In the genomic region with DNA sequence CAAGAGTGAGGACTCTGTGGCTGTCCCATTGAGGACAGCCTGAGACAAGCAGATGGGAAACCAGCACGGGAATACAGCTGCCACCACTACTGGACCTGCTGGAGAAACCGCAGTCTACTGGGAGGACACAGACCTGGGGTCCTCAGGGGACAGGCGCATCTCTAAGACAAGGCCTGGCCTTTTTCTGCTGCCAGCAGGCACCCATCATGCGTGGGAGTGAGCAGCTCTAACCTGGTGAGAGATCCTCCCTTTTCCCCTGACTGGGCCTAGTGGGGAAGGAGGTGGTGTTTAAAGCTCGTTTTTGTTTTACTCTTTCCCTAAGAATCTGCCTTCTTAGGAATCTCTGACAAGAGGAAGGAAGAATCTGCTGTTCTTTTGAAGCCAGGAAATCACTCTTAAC, we compare ENCODE assay signal across 1 cellular context.
TF ChIP-seq lines count a peak whose summit lies in the region.

No MANE protein-coding gene starts in this region.

TF ChIP-seq in WTC11, 78 proteins besides CTCF, POLR2A, EP300 and RAD21 (continued from another document):
- TF ChIP-seq, protein P1, sequence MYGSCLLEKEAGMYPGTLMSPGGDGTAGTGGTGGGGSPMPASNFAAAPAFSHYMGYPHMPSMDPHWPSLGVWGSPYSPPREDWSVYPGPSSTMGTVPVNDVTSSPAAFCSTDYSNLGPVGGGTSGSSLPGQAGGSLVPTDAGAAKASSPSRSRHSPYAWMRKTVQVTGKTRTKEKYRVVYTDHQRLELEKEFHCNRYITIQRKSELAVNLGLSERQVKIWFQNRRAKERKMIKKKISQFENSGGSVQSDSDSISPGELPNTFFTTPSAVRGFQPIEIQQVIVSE (CRISPR knock-in tag; IDR thresholded peaks at IDR 0.05; ENCODE audit: borderline replicate concordance) = no peak
- TF ChIP-seq, protein P2, sequence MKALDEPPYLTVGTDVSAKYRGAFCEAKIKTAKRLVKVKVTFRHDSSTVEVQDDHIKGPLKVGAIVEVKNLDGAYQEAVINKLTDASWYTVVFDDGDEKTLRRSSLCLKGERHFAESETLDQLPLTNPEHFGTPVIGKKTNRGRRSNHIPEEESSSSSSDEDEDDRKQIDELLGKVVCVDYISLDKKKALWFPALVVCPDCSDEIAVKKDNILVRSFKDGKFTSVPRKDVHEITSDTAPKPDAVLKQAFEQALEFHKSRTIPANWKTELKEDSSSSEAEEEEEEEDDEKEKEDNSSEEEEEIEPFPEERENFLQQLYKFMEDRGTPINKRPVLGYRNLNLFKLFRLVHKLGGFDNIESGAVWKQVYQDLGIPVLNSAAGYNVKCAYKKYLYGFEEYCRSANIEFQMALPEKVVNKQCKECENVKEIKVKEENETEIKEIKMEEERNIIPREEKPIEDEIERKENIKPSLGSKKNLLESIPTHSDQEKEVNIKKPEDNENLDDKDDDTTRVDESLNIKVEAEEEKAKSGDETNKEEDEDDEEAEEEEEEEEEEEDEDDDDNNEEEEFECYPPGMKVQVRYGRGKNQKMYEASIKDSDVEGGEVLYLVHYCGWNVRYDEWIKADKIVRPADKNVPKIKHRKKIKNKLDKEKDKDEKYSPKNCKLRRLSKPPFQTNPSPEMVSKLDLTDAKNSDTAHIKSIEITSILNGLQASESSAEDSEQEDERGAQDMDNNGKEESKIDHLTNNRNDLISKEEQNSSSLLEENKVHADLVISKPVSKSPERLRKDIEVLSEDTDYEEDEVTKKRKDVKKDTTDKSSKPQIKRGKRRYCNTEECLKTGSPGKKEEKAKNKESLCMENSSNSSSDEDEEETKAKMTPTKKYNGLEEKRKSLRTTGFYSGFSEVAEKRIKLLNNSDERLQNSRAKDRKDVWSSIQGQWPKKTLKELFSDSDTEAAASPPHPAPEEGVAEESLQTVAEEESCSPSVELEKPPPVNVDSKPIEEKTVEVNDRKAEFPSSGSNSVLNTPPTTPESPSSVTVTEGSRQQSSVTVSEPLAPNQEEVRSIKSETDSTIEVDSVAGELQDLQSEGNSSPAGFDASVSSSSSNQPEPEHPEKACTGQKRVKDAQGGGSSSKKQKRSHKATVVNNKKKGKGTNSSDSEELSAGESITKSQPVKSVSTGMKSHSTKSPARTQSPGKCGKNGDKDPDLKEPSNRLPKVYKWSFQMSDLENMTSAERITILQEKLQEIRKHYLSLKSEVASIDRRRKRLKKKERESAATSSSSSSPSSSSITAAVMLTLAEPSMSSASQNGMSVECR (CRISPR knock-in tag; IDR thresholded peaks at IDR 0.05; ENCODE audit: borderline replicate concordance) = no peak
- TF ChIP-seq, protein P3, sequence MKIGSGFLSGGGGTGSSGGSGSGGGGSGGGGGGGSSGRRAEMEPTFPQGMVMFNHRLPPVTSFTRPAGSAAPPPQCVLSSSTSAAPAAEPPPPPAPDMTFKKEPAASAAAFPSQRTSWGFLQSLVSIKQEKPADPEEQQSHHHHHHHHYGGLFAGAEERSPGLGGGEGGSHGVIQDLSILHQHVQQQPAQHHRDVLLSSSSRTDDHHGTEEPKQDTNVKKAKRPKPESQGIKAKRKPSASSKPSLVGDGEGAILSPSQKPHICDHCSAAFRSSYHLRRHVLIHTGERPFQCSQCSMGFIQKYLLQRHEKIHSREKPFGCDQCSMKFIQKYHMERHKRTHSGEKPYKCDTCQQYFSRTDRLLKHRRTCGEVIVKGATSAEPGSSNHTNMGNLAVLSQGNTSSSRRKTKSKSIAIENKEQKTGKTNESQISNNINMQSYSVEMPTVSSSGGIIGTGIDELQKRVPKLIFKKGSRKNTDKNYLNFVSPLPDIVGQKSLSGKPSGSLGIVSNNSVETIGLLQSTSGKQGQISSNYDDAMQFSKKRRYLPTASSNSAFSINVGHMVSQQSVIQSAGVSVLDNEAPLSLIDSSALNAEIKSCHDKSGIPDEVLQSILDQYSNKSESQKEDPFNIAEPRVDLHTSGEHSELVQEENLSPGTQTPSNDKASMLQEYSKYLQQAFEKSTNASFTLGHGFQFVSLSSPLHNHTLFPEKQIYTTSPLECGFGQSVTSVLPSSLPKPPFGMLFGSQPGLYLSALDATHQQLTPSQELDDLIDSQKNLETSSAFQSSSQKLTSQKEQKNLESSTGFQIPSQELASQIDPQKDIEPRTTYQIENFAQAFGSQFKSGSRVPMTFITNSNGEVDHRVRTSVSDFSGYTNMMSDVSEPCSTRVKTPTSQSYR (CRISPR knock-in tag; IDR thresholded peaks at IDR 0.05) = no peak
- no peak for TF ChIP-seq OVOL2 (CRISPR knock-in tag; IDR thresholded peaks at IDR 0.05; ENCODE audit: borderline replicate concordance)
- TF ChIP-seq, protein P4, sequence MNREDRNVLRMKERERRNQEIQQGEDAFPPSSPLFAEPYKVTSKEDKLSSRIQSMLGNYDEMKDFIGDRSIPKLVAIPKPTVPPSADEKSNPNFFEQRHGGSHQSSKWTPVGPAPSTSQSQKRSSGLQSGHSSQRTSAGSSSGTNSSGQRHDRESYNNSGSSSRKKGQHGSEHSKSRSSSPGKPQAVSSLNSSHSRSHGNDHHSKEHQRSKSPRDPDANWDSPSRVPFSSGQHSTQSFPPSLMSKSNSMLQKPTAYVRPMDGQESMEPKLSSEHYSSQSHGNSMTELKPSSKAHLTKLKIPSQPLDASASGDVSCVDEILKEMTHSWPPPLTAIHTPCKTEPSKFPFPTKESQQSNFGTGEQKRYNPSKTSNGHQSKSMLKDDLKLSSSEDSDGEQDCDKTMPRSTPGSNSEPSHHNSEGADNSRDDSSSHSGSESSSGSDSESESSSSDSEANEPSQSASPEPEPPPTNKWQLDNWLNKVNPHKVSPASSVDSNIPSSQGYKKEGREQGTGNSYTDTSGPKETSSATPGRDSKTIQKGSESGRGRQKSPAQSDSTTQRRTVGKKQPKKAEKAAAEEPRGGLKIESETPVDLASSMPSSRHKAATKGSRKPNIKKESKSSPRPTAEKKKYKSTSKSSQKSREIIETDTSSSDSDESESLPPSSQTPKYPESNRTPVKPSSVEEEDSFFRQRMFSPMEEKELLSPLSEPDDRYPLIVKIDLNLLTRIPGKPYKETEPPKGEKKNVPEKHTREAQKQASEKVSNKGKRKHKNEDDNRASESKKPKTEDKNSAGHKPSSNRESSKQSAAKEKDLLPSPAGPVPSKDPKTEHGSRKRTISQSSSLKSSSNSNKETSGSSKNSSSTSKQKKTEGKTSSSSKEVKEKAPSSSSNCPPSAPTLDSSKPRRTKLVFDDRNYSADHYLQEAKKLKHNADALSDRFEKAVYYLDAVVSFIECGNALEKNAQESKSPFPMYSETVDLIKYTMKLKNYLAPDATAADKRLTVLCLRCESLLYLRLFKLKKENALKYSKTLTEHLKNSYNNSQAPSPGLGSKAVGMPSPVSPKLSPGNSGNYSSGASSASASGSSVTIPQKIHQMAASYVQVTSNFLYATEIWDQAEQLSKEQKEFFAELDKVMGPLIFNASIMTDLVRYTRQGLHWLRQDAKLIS (CRISPR knock-in tag; IDR thresholded peaks at IDR 0.05; ENCODE audit: borderline replicate concordance) = no peak
